In the genomic region with DNA sequence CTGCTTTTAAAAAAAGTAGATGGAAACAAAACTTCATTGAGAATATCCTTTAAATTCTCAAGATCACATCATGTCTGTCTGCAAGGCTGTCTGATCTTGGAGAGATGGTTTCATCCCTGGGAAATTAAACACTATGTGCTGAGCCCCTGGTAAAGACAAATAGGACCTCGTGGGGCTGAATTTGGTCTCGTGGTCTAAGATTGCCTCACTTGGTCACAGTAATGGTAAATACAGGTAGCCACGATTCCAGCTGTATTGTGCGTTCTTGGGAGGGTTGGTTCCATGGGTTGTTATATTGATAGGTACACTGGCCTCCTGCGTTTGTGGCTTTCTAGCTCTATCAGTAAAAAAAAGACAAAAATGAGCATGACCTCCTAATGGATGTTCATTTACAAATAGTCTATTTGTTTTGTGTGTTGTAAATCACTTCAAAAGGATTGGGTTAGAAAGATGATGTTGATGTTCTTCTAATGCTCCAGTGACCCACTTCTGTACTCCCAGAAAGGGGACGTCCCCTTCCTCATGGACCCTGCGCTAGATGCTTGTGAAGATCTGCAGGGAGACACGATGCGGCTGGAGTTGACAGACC, we compare ENCODE assay signal across 1 cellular context.
A peak's percentile ranks its signal among the peaks of the same experiment; 100 is the strongest.
TF ChIP-seq lines count a peak whose summit lies in the region.

No MANE protein-coding gene starts in this region.

TF ChIP-seq in HepG2, 621 proteins besides CTCF, POLR2A, EP300 and RAD21:
- TF ChIP-seq ZNF18 (CRISPR knock-in tag; IDR thresholded peaks at IDR 0.05; ENCODE audit: insufficient replicate concordance): peak; percentile 29
- TF ChIP-seq THAP11 (CRISPR knock-in tag; IDR thresholded peaks at IDR 0.05): 0 out of 2 replicates have a peak, but pooled peaks have one; percentile 14
- TF ChIP-seq MAZ (IDR thresholded peaks at IDR 0.05; ENCODE audit: borderline replicate concordance, low read depth, low read length): no peak
- TF ChIP-seq MAZ (CRISPR knock-in tag; IDR thresholded peaks at IDR 0.05; ENCODE audit: low read depth): 0 out of 2 replicates have a peak, but pooled peaks have one; percentile 12
- TF ChIP-seq MNT (IDR thresholded peaks at IDR 0.05): peak; percentile 61
- TF ChIP-seq TFE3 (CRISPR knock-in tag; IDR thresholded peaks at IDR 0.05): peak; percentile 49; the same call in 1 of the 2 replicates
- no peak for TF ChIP-seq TBL1XR1 (IDR thresholded peaks at IDR 0.05; ENCODE audit: borderline replicate concordance, low read length, partially characterized antibody)
- TF ChIP-seq CEBPB (IDR thresholded peaks at IDR 0.05; ENCODE audit: borderline replicate concordance, low read depth, low read length): 0 out of 2 replicates have a peak, but pooled peaks have one; percentile 1
- 0 out of 2 replicates have a peak, but pooled peaks have one; percentile 17 for TF ChIP-seq MED1 (CRISPR knock-in tag; IDR thresholded peaks at IDR 0.05)
- TF ChIP-seq ZNF234 (CRISPR knock-in tag; conservative IDR thresholded peaks at IDR 0.05): no peak
- TF ChIP-seq YEATS2 (CRISPR knock-in tag; IDR thresholded peaks at IDR 0.05; ENCODE audit: borderline replicate concordance): no peak
- no peak for TF ChIP-seq ZNF382 (CRISPR knock-in tag; IDR thresholded peaks at IDR 0.05; ENCODE audit: borderline replicate concordance)
- TF ChIP-seq GATAD2A (CRISPR knock-in tag; IDR thresholded peaks at IDR 0.05): 0 out of 2 replicates have a peak, but pooled peaks have one; percentile 10
- TF ChIP-seq NR2F6 (IDR thresholded peaks at IDR 0.05): 0 out of 2 replicates have a peak, but pooled peaks have one; percentile 8
- TF ChIP-seq NR2F6 (CRISPR knock-in tag; IDR thresholded peaks at IDR 0.05): no peak
- 0 out of 2 replicates have a peak, but pooled peaks have one; percentile 8 for TF ChIP-seq BCL6 (CRISPR knock-in tag; IDR thresholded peaks at IDR 0.05)
- TF ChIP-seq ZNF510 (CRISPR knock-in tag; IDR thresholded peaks at IDR 0.05; ENCODE audit: low read depth): 0 out of 2 replicates have a peak, but pooled peaks have one; percentile 16
